9 cellular contexts compared by ENCODE assay signal in the genomic region with DNA sequence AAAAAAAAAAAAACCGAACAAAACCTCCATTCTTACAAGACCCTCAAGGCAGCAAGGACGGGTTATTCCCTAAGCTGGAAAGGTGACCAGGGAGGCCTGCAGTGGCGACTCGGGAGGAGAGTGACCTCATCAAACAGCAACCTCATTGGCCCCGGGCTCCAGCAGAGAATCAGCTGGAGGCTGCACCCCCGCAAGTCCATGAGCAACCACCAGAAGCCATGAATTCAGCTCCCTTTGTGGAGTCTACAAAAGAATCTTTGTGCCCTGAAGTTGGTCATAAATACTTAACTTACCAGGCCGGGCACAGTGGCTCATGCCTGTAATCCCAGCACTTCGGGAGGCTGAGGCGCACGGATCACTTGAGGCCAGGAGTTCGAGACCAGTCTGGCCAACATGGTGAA.
DNase-seq lines count a peak whose midpoint lies in the region; ATAC-seq and TF ChIP-seq lines count a peak whose summit lies in the region.
"Had no signal": no experiment of that assay in that cellular context is flagged by ENCODE, and none has a peak within 500 bp of the region (broad histone marks: within the 10 kb centered on the region; RNA-seq: fewer than 3 reads in every experiment).

No MANE protein-coding gene starts in this region.

- H3K36me3 ChIP-seq in HEK293 (ENCODE audit: control insufficient read depth in 2 of 2, insufficient read depth in 1 of 2, low read length in 2 of 2) (peaks cover 0 to 8% of the 10 kb centered on the region in 2 experiments; a peak in 1 of 3 replicates), mucosa of rectum (ENCODE audit: control insufficient read depth in 2 of 2, insufficient read depth in 2 of 2, low read length in 2 of 2) (peaks cover 9 to 12% of the 10 kb centered on the region in 2 donors)
- H3K36me3 ChIP-seq: neural progenitor cell had no signal

- POLR2A ChIA-PET in HEK293 (lab: Yijun Ruan, JAX) = no interaction called here

- H3K27ac ChIP-seq in HEK293 (ENCODE audit: extremely low read depth, low read depth, low read length) (no peak overlapping the region), caudate nucleus (ENCODE audit: low read depth, low read length) (peak overlapping the region; percentile 67), mucosa of rectum (ENCODE audit: low read depth in 2 of 2, low read length in 2 of 2) (peak overlapping the region; percentile 32 to 56)
- H3K27ac ChIP-seq: neural progenitor cell had no signal

- peaks cover 2 to 5% of the 10 kb centered on the region in 2 donors for H3K27me3 ChIP-seq in mucosa of rectum (ENCODE audit: control insufficient read depth in 2 of 2, insufficient read depth in 2 of 2, low read length in 2 of 2)
- H3K27me3 ChIP-seq: neural progenitor cell had no signal

- ATAC-seq in HG02571 (IDR thresholded peaks at IDR 0.05; ENCODE audit: unreplicated experiment) = no peak
- no peak for ATAC-seq in GM19023 (IDR thresholded peaks at IDR 0.05; ENCODE audit: unreplicated experiment)
- ATAC-seq in GM18870 (IDR thresholded peaks at IDR 0.05; ENCODE audit: unreplicated experiment) = no peak
- no peak for ATAC-seq in HG02759 (IDR thresholded peaks at IDR 0.05; ENCODE audit: unreplicated experiment)

- H3K9me3 ChIP-seq in HEK293 (ENCODE audit: control insufficient read depth, insufficient read depth, low read depth, low read length) (no peaks in the 10 kb centered on the region), mucosa of rectum (ENCODE audit: control insufficient read depth in 2 of 2, low read length in 2 of 2) (no peaks in the 10 kb centered on the region)

- no peak overlapping the region for H3K4me3 ChIP-seq in HEK293 (ENCODE audit: low read depth, low read length)
- H3K4me3 ChIP-seq in mucosa of rectum (ENCODE audit: low read length in 2 of 2) = peak overlapping the region; percentile 63 to 79
- H3K4me3 ChIP-seq: neural progenitor cell had no signal

- no peak overlapping the region for H3K9ac ChIP-seq in mucosa of rectum (ENCODE audit: low read depth in 1 of 2, low read length in 2 of 2)
- H3K9ac ChIP-seq: neural progenitor cell had no signal

- in situ Hi-C loops in ACHN (cut with HindIII; ENCODE audit: low pct_ligation_motif_present, low pct_unique_long_range_greater_than_20kb, low sequenced_read_pairs) = no loop called here

- TF ChIP-seq CTCF in HEK293 (tag by site-specific recombination; IDR thresholded peaks at IDR 0.05) = no peak

- DNase-seq in ACHN = peak; percentile 32
- DNase-seq in caudate nucleus (lab: John Stamatoyannopoulos, UW) = peak in 35 of 61 donors; percentile 10 to 70 (median 32)

- no peaks in the 10 kb centered on the region for H3K4me1 ChIP-seq in HEK293 (ENCODE audit: control insufficient read depth, insufficient read depth, low read length)
- peaks cover 0 to 8% of the 10 kb centered on the region in 2 donors for H3K4me1 ChIP-seq in mucosa of rectum (ENCODE audit: control insufficient read depth in 2 of 2, insufficient read depth in 2 of 2, low read length in 2 of 2)
- H3K4me1 ChIP-seq: neural progenitor cell had no signal

- CTCF ChIA-PET in HEK293 (lab: Yijun Ruan, JAX) = no interaction called here

TF ChIP-seq in HEK293, 187 proteins besides CTCF, POLR2A, EP300 and RAD21 (continues in another document):
- TF ChIP-seq, protein P1, sequence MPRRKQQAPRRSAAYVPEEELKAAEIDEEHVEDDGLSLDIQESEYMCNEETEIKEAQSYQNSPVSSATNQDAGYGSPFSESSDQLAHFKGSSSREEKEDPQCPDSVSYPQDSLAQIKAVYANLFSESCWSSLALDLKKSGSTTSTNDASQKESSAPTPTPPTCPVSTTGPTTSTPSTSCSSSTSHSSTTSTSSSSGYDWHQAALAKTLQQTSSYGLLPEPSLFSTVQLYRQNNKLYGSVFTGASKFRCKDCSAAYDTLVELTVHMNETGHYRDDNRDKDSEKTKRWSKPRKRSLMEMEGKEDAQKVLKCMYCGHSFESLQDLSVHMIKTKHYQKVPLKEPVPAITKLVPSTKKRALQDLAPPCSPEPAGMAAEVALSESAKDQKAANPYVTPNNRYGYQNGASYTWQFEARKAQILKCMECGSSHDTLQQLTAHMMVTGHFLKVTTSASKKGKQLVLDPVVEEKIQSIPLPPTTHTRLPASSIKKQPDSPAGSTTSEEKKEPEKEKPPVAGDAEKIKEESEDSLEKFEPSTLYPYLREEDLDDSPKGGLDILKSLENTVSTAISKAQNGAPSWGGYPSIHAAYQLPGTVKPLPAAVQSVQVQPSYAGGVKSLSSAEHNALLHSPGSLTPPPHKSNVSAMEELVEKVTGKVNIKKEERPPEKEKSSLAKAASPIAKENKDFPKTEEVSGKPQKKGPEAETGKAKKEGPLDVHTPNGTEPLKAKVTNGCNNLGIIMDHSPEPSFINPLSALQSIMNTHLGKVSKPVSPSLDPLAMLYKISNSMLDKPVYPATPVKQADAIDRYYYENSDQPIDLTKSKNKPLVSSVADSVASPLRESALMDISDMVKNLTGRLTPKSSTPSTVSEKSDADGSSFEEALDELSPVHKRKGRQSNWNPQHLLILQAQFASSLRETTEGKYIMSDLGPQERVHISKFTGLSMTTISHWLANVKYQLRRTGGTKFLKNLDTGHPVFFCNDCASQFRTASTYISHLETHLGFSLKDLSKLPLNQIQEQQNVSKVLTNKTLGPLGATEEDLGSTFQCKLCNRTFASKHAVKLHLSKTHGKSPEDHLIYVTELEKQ (tag by site-specific recombination; IDR thresholded peaks at IDR 0.05; ENCODE audit: borderline replicate concordance) = no peak
- TF ChIP-seq FEZF1 (tag by site-specific recombination; IDR thresholded peaks at IDR 0.05) (no peak), ZNF561 (tag by site-specific recombination; IDR thresholded peaks at IDR 0.05; ENCODE audit: borderline replicate concordance) (no peak), ZNF629 (tag by site-specific recombination; IDR thresholded peaks at IDR 0.05) (peak; percentile 24; the same call in 1 of the 2 replicates), GLIS1 (tag by site-specific recombination; IDR thresholded peaks at IDR 0.05) (peak; percentile 77), SP3 (tag by site-specific recombination; IDR thresholded peaks at IDR 0.05) (no peak), KLF10 (tag by site-specific recombination; IDR thresholded peaks at IDR 0.05) (no peak), ZNF174 (tag by site-specific recombination; IDR thresholded peaks at IDR 0.05) (no peak), ZBTB1 (tag by site-specific recombination; IDR thresholded peaks at IDR 0.05) (no peak)
- TF ChIP-seq, protein P2, sequence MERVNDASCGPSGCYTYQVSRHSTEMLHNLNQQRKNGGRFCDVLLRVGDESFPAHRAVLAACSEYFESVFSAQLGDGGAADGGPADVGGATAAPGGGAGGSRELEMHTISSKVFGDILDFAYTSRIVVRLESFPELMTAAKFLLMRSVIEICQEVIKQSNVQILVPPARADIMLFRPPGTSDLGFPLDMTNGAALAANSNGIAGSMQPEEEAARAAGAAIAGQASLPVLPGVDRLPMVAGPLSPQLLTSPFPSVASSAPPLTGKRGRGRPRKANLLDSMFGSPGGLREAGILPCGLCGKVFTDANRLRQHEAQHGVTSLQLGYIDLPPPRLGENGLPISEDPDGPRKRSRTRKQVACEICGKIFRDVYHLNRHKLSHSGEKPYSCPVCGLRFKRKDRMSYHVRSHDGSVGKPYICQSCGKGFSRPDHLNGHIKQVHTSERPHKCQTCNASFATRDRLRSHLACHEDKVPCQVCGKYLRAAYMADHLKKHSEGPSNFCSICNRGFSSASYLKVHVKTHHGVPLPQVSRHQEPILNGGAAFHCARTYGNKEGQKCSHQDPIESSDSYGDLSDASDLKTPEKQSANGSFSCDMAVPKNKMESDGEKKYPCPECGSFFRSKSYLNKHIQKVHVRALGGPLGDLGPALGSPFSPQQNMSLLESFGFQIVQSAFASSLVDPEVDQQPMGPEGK (tag by site-specific recombination; IDR thresholded peaks at IDR 0.05) = 0 out of 2 replicates have a peak, but pooled peaks have one; percentile 23
- TF ChIP-seq, protein P3, sequence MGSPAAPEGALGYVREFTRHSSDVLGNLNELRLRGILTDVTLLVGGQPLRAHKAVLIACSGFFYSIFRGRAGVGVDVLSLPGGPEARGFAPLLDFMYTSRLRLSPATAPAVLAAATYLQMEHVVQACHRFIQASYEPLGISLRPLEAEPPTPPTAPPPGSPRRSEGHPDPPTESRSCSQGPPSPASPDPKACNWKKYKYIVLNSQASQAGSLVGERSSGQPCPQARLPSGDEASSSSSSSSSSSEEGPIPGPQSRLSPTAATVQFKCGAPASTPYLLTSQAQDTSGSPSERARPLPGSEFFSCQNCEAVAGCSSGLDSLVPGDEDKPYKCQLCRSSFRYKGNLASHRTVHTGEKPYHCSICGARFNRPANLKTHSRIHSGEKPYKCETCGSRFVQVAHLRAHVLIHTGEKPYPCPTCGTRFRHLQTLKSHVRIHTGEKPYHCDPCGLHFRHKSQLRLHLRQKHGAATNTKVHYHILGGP (tag by site-specific recombination; IDR thresholded peaks at IDR 0.05) = no peak
